1 cellular context compared by ENCODE assay signal in genomic region chr22:42249831-42250230, GRCh38.
TF ChIP-seq lines count a peak whose summit lies in the region.

No MANE protein-coding gene starts in this region.

TF ChIP-seq in HepG2, 621 proteins besides CTCF, POLR2A, EP300 and RAD21:
- TF ChIP-seq HDAC1 (CRISPR knock-in tag; IDR thresholded peaks at IDR 0.05) = no peak
- no peak for TF ChIP-seq REST (IDR thresholded peaks at IDR 0.05; ENCODE audit: borderline replicate concordance in 1 of 2, low read depth in 1 of 2, low read length in 2 of 2)
- TF ChIP-seq ZNF775 (CRISPR knock-in tag; IDR thresholded peaks at IDR 0.05; ENCODE audit: borderline replicate concordance) = no peak
- TF ChIP-seq GATA4 (IDR thresholded peaks at IDR 0.05; ENCODE audit: borderline replicate concordance, low read depth) = no peak
- TF ChIP-seq ZNF770 (CRISPR knock-in tag; IDR thresholded peaks at IDR 0.05) = peak; percentile 92
- TF ChIP-seq ZMYM3 (CRISPR knock-in tag; IDR thresholded peaks at IDR 0.05) = peak; percentile 42; the same call in 1 of the 2 replicates
- TF ChIP-seq HOXA7 (CRISPR knock-in tag; IDR thresholded peaks at IDR 0.05) = no peak
- TF ChIP-seq MIER3 (CRISPR knock-in tag; IDR thresholded peaks at IDR 0.05; ENCODE audit: borderline replicate concordance) = no peak
- no peak for TF ChIP-seq ZNF720 (CRISPR knock-in tag; IDR thresholded peaks at IDR 0.05)
- TF ChIP-seq NRL (CRISPR knock-in tag; IDR thresholded peaks at IDR 0.05; ENCODE audit: borderline replicate concordance) = no peak
- TF ChIP-seq MYPOP (CRISPR knock-in tag; IDR thresholded peaks at IDR 0.05) = no peak
TF ChIP-seq in HepG2: peak in this region for 2.
